ENCODE assay signal across 8 cellular contexts in the genomic region with DNA sequence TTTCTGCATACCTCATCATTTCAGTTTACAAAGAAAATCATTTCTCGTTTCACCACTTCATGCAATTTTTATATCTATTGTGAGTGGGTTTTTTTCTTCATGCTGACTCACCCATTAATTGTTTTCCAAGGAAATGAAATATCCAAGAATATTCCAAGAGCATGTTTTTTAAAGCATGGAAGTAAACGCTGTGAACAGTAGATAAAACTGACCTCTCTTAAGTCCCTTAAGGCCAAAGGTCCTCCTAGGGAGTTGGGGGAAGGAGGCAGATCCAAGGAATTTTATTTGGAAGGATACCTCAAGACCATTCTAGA. TPM values are rescaled to one million over a fixed set of nuclear protein-coding genes. Genes with fewer than 3 reads are reported as not detected.
DNase-seq lines count a peak whose midpoint lies in the region; ATAC-seq and TF ChIP-seq lines count a peak whose summit lies in the region.

No MANE protein-coding gene starts in this region.

- no peak for ATAC-seq in natural killer cell treated with Interleukin-12 subunit alpha and Interleukin-12 subunit beta and Interleukin-15 and Interleukin-18, amount 100 ng/mL, for 72 hours
- no peak for ATAC-seq in GM21576 (IDR thresholded peaks at IDR 0.05; ENCODE audit: unreplicated experiment)
- no peak for ATAC-seq in HG03432 (IDR thresholded peaks at IDR 0.05; ENCODE audit: unreplicated experiment)

- H3K27me3 ChIP-seq in BE2C: no peaks in the 10 kb centered on the region

- peaks cover 15 to 20% of the 10 kb centered on the region in 2 donors for H3K4me1 Mint-ChIP-seq in natural killer cell treated with Interleukin-12 subunit alpha and Interleukin-12 subunit beta and Interleukin-15 and Interleukin-18, amount 100 ng/mL, for 72 hours (ENCODE audit: low read depth in 2 of 2)

- H3K4me3 ChIP-seq in BE2C (ENCODE audit: low read depth, low read length) (peak overlapping the region; percentile 82), NB4 (ENCODE audit: low read depth, low read length) (peak overlapping the region; percentile 68), coronary artery (peak overlapping the region; percentile 81)

- peak overlapping the region in 1 of 2 donors; percentile 68 for H3K27ac Mint-ChIP-seq in natural killer cell treated with Interleukin-12 subunit alpha and Interleukin-12 subunit beta and Interleukin-15 and Interleukin-18, amount 100 ng/mL, for 72 hours

- peak overlapping the region; percentile 68 for H3K4me3 Mint-ChIP-seq in natural killer cell treated with Interleukin-12 subunit alpha and Interleukin-12 subunit beta and Interleukin-15 and Interleukin-18, amount 100 ng/mL, for 72 hours

- no peaks in the 10 kb centered on the region for H3K9me3 ChIP-seq in BE2C

- peaks cover 5% of the 10 kb centered on the region for H3K36me3 Mint-ChIP-seq in natural killer cell treated with Interleukin-12 subunit alpha and Interleukin-12 subunit beta and Interleukin-15 and Interleukin-18, amount 100 ng/mL, for 72 hours

- H3K27me3 Mint-ChIP-seq in natural killer cell treated with Interleukin-12 subunit alpha and Interleukin-12 subunit beta and Interleukin-15 and Interleukin-18, amount 100 ng/mL, for 72 hours: peaks cover 43 to 65% of the 10 kb centered on the region in 2 donors

- TF ChIP-seq POLR2A in NB4 (IDR thresholded peaks at IDR 0.05; ENCODE audit: extremely low read depth, insufficient read length): no peak

- no peaks in the 10 kb centered on the region for H3K36me3 ChIP-seq in BE2C

- no peak for DNase-seq in BE2C
- no peak for DNase-seq in NB4 (ENCODE audit: low read depth)
- no peak for DNase-seq in coronary artery (ENCODE audit: low spot score)
- DNase-seq in natural killer cell treated with Interleukin-12 subunit alpha and Interleukin-12 subunit beta and Interleukin-15 and Interleukin-18, amount 100 ng/mL, for 72 hours (ENCODE audit: low spot score): no peak
- no peak for DNase-seq in T-helper 9 cell
- DNase-seq in NCI-H2196 (lab: John Stamatoyannopoulos, UW; ENCODE audit: unreplicated experiment): no peak

- H3K27ac ChIP-seq in coronary artery: peak overlapping the region; percentile 84 to 91

- peaks cover 11% of the 10 kb centered on the region for H3K4me1 ChIP-seq in BE2C

- peaks cover 3% of the 10 kb centered on the region for H3K9me3 Mint-ChIP-seq in natural killer cell treated with Interleukin-12 subunit alpha and Interleukin-12 subunit beta and Interleukin-15 and Interleukin-18, amount 100 ng/mL, for 72 hours

- TF ChIP-seq CTCF in BE2C (IDR thresholded peaks at IDR 0.05; ENCODE audit: low read depth, low read length): no peak
- no peak for TF ChIP-seq CTCF in NB4 (IDR thresholded peaks at IDR 0.05; ENCODE audit: low read depth, low read length)
- TF ChIP-seq CTCF in coronary artery (IDR thresholded peaks at IDR 0.05): peak; percentile 15

RNA-seq across cellular contexts. Expression of gene APBB2, which starts 2.6 kb away (rescaled TPM):
- polyA plus RNA-seq in BE2C (2012; ENCODE audit: insufficient read depth, insufficient read length, low read depth): 12.2 TPM
- 10 to 100 TPM; 18.7 to 31.9 TPM for total RNA-seq in natural killer cell treated with Interleukin-12 subunit alpha and Interleukin-12 subunit beta and Interleukin-15 and Interleukin-18, amount 100 ng/mL, for 72 hours

RNA-seq across cellular contexts. Expression of gene UCHL1, which starts 39.8 kb away (rescaled TPM):
- polyA plus RNA-seq in BE2C (2012; ENCODE audit: insufficient read depth, insufficient read length, low read depth): 904 TPM
- total RNA-seq in natural killer cell treated with Interleukin-12 subunit alpha and Interleukin-12 subunit beta and Interleukin-15 and Interleukin-18, amount 100 ng/mL, for 72 hours: 1 to 10 TPM; 1.9 to 2.7 TPM
